In genomic region chr3:50192124-50192523, GRCh38 we compare ENCODE assay signal across 1 cellular context.
TF ChIP-seq lines count a peak whose summit lies in the region.

No MANE protein-coding gene starts in this region.

TF ChIP-seq in HepG2, 621 proteins besides CTCF, POLR2A, EP300 and RAD21:
- no peak for TF ChIP-seq ZNF644 (CRISPR knock-in tag; IDR thresholded peaks at IDR 0.05; ENCODE audit: low read depth)
- TF ChIP-seq JUND (CRISPR knock-in tag; IDR thresholded peaks at IDR 0.05): no peak
- TF ChIP-seq ZNF205 (CRISPR knock-in tag; IDR thresholded peaks at IDR 0.05): no peak
- no peak for TF ChIP-seq DMAP1 (CRISPR knock-in tag; IDR thresholded peaks at IDR 0.05)
- no peak for TF ChIP-seq ARID2 (CRISPR knock-in tag; IDR thresholded peaks at IDR 0.05; ENCODE audit: borderline replicate concordance)
- no peak for TF ChIP-seq ZBTB1 (CRISPR knock-in tag; IDR thresholded peaks at IDR 0.05; ENCODE audit: borderline replicate concordance)
- TF ChIP-seq ZNF747 (CRISPR knock-in tag; IDR thresholded peaks at IDR 0.05; ENCODE audit: borderline replicate concordance): no peak
- TF ChIP-seq GTF2F1 (IDR thresholded peaks at IDR 0.05; ENCODE audit: low read length): no peak
- no peak for TF ChIP-seq TBX3 (IDR thresholded peaks at IDR 0.05; ENCODE audit: borderline replicate concordance)
- TF ChIP-seq THAP7 (CRISPR knock-in tag; IDR thresholded peaks at IDR 0.05): no peak
- 0 out of 2 replicates have a peak, but pooled peaks have one; percentile 1 for TF ChIP-seq ZNF687 (CRISPR knock-in tag; IDR thresholded peaks at IDR 0.05)
- TF ChIP-seq RNF219 (CRISPR knock-in tag; IDR thresholded peaks at IDR 0.05): no peak
- TF ChIP-seq AGO2 (optimal IDR thresholded peaks at IDR 0.05; ENCODE audit: low read depth, low read length): peak; percentile 33
- no peak for TF ChIP-seq SRSF9 (IDR thresholded peaks at IDR 0.05; ENCODE audit: borderline replicate concordance, insufficient read depth, low read depth, low read length, poor library complexity, severe bottlenecking)
- TF ChIP-seq KLF12 (CRISPR knock-in tag; IDR thresholded peaks at IDR 0.05; ENCODE audit: borderline replicate concordance): no peak
- TF ChIP-seq, protein P1, sequence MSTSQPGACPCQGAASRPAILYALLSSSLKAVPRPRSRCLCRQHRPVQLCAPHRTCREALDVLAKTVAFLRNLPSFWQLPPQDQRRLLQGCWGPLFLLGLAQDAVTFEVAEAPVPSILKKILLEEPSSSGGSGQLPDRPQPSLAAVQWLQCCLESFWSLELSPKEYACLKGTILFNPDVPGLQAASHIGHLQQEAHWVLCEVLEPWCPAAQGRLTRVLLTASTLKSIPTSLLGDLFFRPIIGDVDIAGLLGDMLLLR (CRISPR knock-in tag; IDR thresholded peaks at IDR 0.05): no peak
- TF ChIP-seq ZNF597 (CRISPR knock-in tag; IDR thresholded peaks at IDR 0.05): no peak
- no peak for TF ChIP-seq ZNF775 (CRISPR knock-in tag; IDR thresholded peaks at IDR 0.05; ENCODE audit: borderline replicate concordance)
- TF ChIP-seq DZIP1 (CRISPR knock-in tag; IDR thresholded peaks at IDR 0.05): 0 out of 2 replicates have a peak, but pooled peaks have one; percentile 54
- no peak for TF ChIP-seq IRF1 (CRISPR knock-in tag; IDR thresholded peaks at IDR 0.05; ENCODE audit: low read depth)
- no peak for TF ChIP-seq CAMTA2 (CRISPR knock-in tag; IDR thresholded peaks at IDR 0.05; ENCODE audit: borderline replicate concordance)
- TF ChIP-seq EEA1 (CRISPR knock-in tag; IDR thresholded peaks at IDR 0.05; ENCODE audit: borderline replicate concordance): no peak
TF ChIP-seq in HepG2: peak in this region for 3.
